8 cellular contexts compared by ENCODE assay signal in the genomic region with DNA sequence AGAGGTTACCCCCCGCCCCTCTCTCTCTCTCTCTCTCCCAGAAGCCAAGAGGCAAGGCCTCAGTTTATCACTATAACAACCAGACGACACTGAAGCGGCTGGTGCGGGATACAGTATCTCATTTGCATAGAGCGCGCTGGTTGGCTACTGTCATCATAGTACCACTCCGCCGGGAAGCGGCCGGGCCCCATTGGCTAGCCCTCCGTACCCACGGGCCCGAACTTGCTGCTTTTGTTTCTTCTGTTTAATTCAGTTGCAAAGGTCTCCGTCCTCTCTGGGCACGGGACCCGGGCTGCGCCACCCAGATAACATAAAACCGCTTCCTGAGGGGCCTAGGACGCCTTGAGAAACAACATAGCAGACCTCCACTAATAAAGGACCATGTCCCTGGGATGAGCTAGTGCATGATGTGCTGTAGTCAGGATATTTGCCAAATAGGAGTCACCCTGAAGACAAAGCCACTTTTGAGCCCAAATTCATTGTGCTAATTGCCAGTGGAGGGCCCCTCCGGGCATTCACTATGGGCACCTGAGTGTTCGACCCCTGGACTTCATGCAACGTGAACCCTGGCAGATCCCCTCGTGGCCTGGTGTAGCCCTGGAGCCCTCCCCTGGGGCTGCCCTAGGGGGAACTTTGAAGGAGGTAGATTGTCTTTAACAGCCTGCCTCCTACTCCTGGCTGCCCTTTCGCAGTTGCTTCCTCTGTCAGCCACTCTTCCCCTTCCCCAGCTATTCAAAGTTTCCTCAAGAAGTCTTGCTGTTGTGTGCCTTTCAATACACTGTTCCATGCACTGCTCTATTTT. TPM values are rescaled to one million over a fixed set of nuclear protein-coding genes. Genes with fewer than 3 reads are reported as not detected.
A peak's percentile ranks its signal among the peaks of the same experiment; 100 is the strongest.
DNase-seq lines count a peak whose midpoint lies in the region; ATAC-seq, FAIRE-seq and TF ChIP-seq lines count a peak whose summit lies in the region.

Gene PCYT1B, minus strand, starts transcription at position 91 of the 802 bp plus-strand sequence. CDS start 242 bp downstream, outside the sequence.

- WGBS in right cardiac atrium = under 1% methylated on average over 24 of the region's 24 CpGs
- 3% methylated on average over 24 of the region's 24 CpGs for WGBS in urinary bladder

- no peaks in the 10 kb centered on the region for H3K79me2 ChIP-seq in astrocyte (ENCODE audit: insufficient read depth, low read length)

- DNase-seq in CD1c-positive myeloid dendritic cell (ENCODE audit: extremely low spot score) (peak; percentile 38), NAMALWA (ENCODE audit: low spot score) (peak; percentile 73), T-helper 22 cell (ENCODE audit: low read depth) (peak; percentile 17), astrocyte (ENCODE audit: low read depth) (peak; percentile 68), right cardiac atrium (peak; percentile 72 to 86 (median 82))

- H3K4me3 ChIP-seq in astrocyte (ENCODE audit: insufficient read depth, low read depth, low read length) (peak within 1 kb of the TSS; percentile 52), right cardiac atrium (ENCODE audit: low read length) (peak within 1 kb of the TSS; percentile 61), rectal smooth muscle tissue (ENCODE audit: low read length) (peak within 1 kb of the TSS; percentile 47), urinary bladder (ENCODE audit: low read depth, low read length) (peak within 1 kb of the TSS; percentile 30)

- peak within 1 kb of the TSS; percentile 86 for H3K4me2 ChIP-seq in astrocyte (ENCODE audit: low read length)

- no peak for FAIRE-seq in astrocyte (lab: Jason Lieb, UNC)

- H3K4me1 ChIP-seq in astrocyte (ENCODE audit: insufficient read depth, low read length) (no peaks in the 10 kb centered on the region), right cardiac atrium (ENCODE audit: control insufficient read depth, insufficient read depth, low read length) (no peaks in the 10 kb centered on the region), rectal smooth muscle tissue (ENCODE audit: control insufficient read depth, insufficient read depth, low read length) (peaks cover 2% of the 10 kb centered on the region), urinary bladder (ENCODE audit: insufficient read depth) (no peaks in the 10 kb centered on the region)

- no peaks in the 10 kb centered on the region for H4K20me1 ChIP-seq in astrocyte (ENCODE audit: insufficient read depth, low read length)

- H3K9me3 Mint-ChIP-seq in astrocyte (ENCODE audit: unreplicated experiment) = no peaks in the 10 kb centered on the region

- H3K36me3 Mint-ChIP-seq in astrocyte (ENCODE audit: low read depth, unreplicated experiment) = no peaks in the 10 kb centered on the region

- H3K9ac ChIP-seq in astrocyte (ENCODE audit: low read length) = peak within 1 kb of the TSS; percentile 43
- H3K9ac ChIP-seq in rectal smooth muscle tissue (ENCODE audit: low read length) = no peak within 1 kb of the TSS

- H3K4me1 Mint-ChIP-seq in astrocyte (ENCODE audit: low read depth, unreplicated experiment) = no peaks in the 10 kb centered on the region

- TF ChIP-seq CTCF in astrocyte (IDR thresholded peaks at IDR 0.05; ENCODE audit: insufficient read depth, low read depth, low read length) = no peak

- peak within 1 kb of the TSS; percentile 84 for H3K4me3 Mint-ChIP-seq in astrocyte (ENCODE audit: unreplicated experiment)

- peak; percentile 84 for ATAC-seq in GM21526 (IDR thresholded peaks at IDR 0.05; ENCODE audit: low FRiP score, unreplicated experiment)
- ATAC-seq in right cardiac atrium = peak; percentile 99

- H3K27ac Mint-ChIP-seq in astrocyte (ENCODE audit: unreplicated experiment) = peak within 1 kb of the TSS; percentile 88

- H3K36me3 ChIP-seq in astrocyte (ENCODE audit: insufficient read depth, low read length) = no peaks in the 10 kb centered on the region
- H3K36me3 ChIP-seq in rectal smooth muscle tissue (ENCODE audit: control insufficient read depth, insufficient read depth, low read length) = no peaks in the 10 kb centered on the region
- H3K36me3 ChIP-seq in urinary bladder (ENCODE audit: insufficient read depth) = no peaks in the 10 kb centered on the region

- H3K27ac ChIP-seq in astrocyte (ENCODE audit: low read depth, low read length) = no peak within 1 kb of the TSS
- peak within 1 kb of the TSS; percentile 13 for H3K27ac ChIP-seq in right cardiac atrium (ENCODE audit: low read length)
- no peak within 1 kb of the TSS for H3K27ac ChIP-seq in rectal smooth muscle tissue (ENCODE audit: low read depth, low read length)
- H3K27ac ChIP-seq in urinary bladder (ENCODE audit: low read depth) = no peak within 1 kb of the TSS

- H3K27me3 ChIP-seq in astrocyte (ENCODE audit: insufficient read depth, low read length) = no peaks in the 10 kb centered on the region
- H3K27me3 ChIP-seq in right cardiac atrium (ENCODE audit: control insufficient read depth, insufficient read depth) = no peaks in the 10 kb centered on the region
- H3K27me3 ChIP-seq in rectal smooth muscle tissue (ENCODE audit: control insufficient read depth, insufficient read depth, low read length) = peaks cover 2% of the 10 kb centered on the region

- H3K9me3 ChIP-seq in astrocyte (ENCODE audit: insufficient read depth, low read depth, low read length) (no peaks in the 10 kb centered on the region), right cardiac atrium (ENCODE audit: control insufficient read depth, low read length) (no peaks in the 10 kb centered on the region)

- no peaks in the 10 kb centered on the region for H3K27me3 Mint-ChIP-seq in astrocyte (ENCODE audit: low read depth, unreplicated experiment)

- intact Hi-C loops in right cardiac atrium (cut with DNase I) = no loop called here

- H2AFZ ChIP-seq in astrocyte (ENCODE audit: low read depth, low read length) = peak within 1 kb of the TSS; percentile 80

RNA-seq across cellular contexts. Expression of gene PCYT1B, which starts in this region (rescaled TPM):
- total RNA-seq in astrocyte (5.6 and 6.3 TPM in 2 replicates), right cardiac atrium (10 to 100 TPM in 1 of 4 donors, 1 to 10 TPM in 3; 2.3 to 11.1 (median 7.9) TPM), urinary bladder (3.2 TPM)
- polyA plus RNA-seq in right cardiac atrium (4.9 TPM), urinary bladder (1.4 TPM)

Comparison
In these comparisons a context has a peak if more than half of its experiments do, and no peak if none do; other contexts are left out.
1. DNase-seq: peak in every context shown above with its lines; median percentile 82 in right cardiac atrium; 73 in NAMALWA; 68 in astrocyte; 38 in CD1c-positive myeloid dendritic cell; 17 in T-helper 22 cell.